In genomic region chr5:179610109-179610902, GRCh38 we compare ENCODE assay signal across 11 cellular contexts. TPM values are rescaled to one million over a fixed set of nuclear protein-coding genes. Genes with fewer than 3 reads are reported as not detected.
DNase-seq lines count a peak whose midpoint lies in the region; ATAC-seq and TF ChIP-seq lines count a peak whose summit lies in the region.
"Had no signal": no experiment of that assay in that cellular context is flagged by ENCODE, and none has a peak within 500 bp of the region (broad histone marks: within the 10 kb centered on the region; RNA-seq: fewer than 3 reads in every experiment).

No MANE protein-coding gene starts in this region.

- H3K4me3 Mint-ChIP-seq in activated naive CD8-positive, alpha-beta T cell treated with anti-CD3 and anti-CD28 coated beads for 36 hours: no peak overlapping the region

- H3K9me3 ChIP-seq in mucosa of stomach (ENCODE audit: control insufficient read depth, low read length) (no peaks in the 10 kb centered on the region), WERI-Rb-1 (ENCODE audit: severe bottlenecking) (no peaks in the 10 kb centered on the region)

- H3K9ac ChIP-seq in mucosa of stomach (ENCODE audit: low read length): peak overlapping the region; percentile 17

- intact Hi-C loops in Right ventricle myocardium superior (cut with DNase I) (loop anchor here (10.0 kb wide), 1 partner anchor 114 kb away; no protein-coding TSS in a partner anchor), cardiac septum (cut with DNase I) (no loop called here)

- TF ChIP-seq CTCF in WERI-Rb-1 (IDR thresholded peaks at IDR 0.05; ENCODE audit: low read depth, low read length): no peak

- no peak overlapping the region for H3K27ac ChIP-seq in WERI-Rb-1
- H3K27ac ChIP-seq: C4-2B had no signal

- H3K4me1 Mint-ChIP-seq in activated naive CD8-positive, alpha-beta T cell treated with anti-CD3 and anti-CD28 coated beads for 36 hours: peaks cover 34% of the 10 kb centered on the region

- H3K36me3 ChIP-seq in mucosa of stomach (ENCODE audit: control insufficient read depth, insufficient read depth, low read length) (peaks cover 40% of the 10 kb centered on the region), WERI-Rb-1 (peaks cover 48% of the 10 kb centered on the region)

- peak overlapping the region; percentile 36 for H3K27ac Mint-ChIP-seq in activated naive CD8-positive, alpha-beta T cell treated with anti-CD3 and anti-CD28 coated beads for 36 hours

- no peak overlapping the region for H3K4me3 ChIP-seq in mucosa of stomach (ENCODE audit: low read length)
- H3K4me3 ChIP-seq in WERI-Rb-1 (ENCODE audit: low read depth, low read length): no peak overlapping the region

- no peaks in the 10 kb centered on the region for H3K9me3 Mint-ChIP-seq in activated naive CD8-positive, alpha-beta T cell treated with anti-CD3 and anti-CD28 coated beads for 36 hours

- peaks cover 34% of the 10 kb centered on the region for H3K36me3 Mint-ChIP-seq in activated naive CD8-positive, alpha-beta T cell treated with anti-CD3 and anti-CD28 coated beads for 36 hours

- ATAC-seq in Right ventricle myocardium superior (ENCODE audit: poor library complexity) (peak; percentile 23), GM19035 (IDR thresholded peaks at IDR 0.05; ENCODE audit: unreplicated experiment) (no peak)
- no peak for ATAC-seq in activated CD4-positive, CD25-positive, alpha-beta regulatory T cell treated with anti-CD3 and anti-CD28 coated beads, Interleukin-2, amount 50 U/mL, for 24 hours
- ATAC-seq: stimulated activated naive CD8-positive, alpha-beta T cell treated with anti-CD3 and anti-CD28 coated beads, Interleukin-15, Interleukin-2, amounts not matched to agents 100 U/mL and 50 U/mL, for 24 hours had no signal

- no peak for DNase-seq in Right ventricle myocardium superior
- no peak for DNase-seq in cardiac septum (ENCODE audit: low spot score)
- DNase-seq in activated naive CD8-positive, alpha-beta T cell treated with anti-CD3 and anti-CD28 coated beads for 36 hours: no peak
- DNase-seq in WERI-Rb-1: no peak
- no peak for DNase-seq in NCI-H146 (lab: John Stamatoyannopoulos, UW)
- DNase-seq: NCI-H2227 treated with DMSO at 0.1 percent for 48 hours; stimulated activated naive CD8-positive, alpha-beta T cell treated with anti-CD3 and anti-CD28 coated beads, Interleukin-15, Interleukin-2, amounts not matched to agents 100 U/mL and 50 U/mL, for 24 hours had no signal

- H3K27me3 ChIP-seq in mucosa of stomach (ENCODE audit: control insufficient read depth, insufficient read depth, low read length) (no peaks in the 10 kb centered on the region), WERI-Rb-1 (ENCODE audit: insufficient read depth, low read depth, severe bottlenecking) (no peaks in the 10 kb centered on the region)

- H3K4me1 ChIP-seq in mucosa of stomach (ENCODE audit: control insufficient read depth, insufficient read depth, low read length): peaks cover 3% of the 10 kb centered on the region

- peaks cover 6% of the 10 kb centered on the region for H3K27me3 Mint-ChIP-seq in activated naive CD8-positive, alpha-beta T cell treated with anti-CD3 and anti-CD28 coated beads for 36 hours

RNA-seq across cellular contexts. Expression of gene HNRNPH1, which starts 13.2 kb away (rescaled TPM):
- 221 TPM for total RNA-seq in Right ventricle myocardium superior
- 222 TPM for total RNA-seq in cardiac septum
- 100 to 1,000 TPM; 840 to 912 TPM for total RNA-seq in activated naive CD8-positive, alpha-beta T cell treated with anti-CD3 and anti-CD28 coated beads for 36 hours

RNA-seq across cellular contexts. Expression of gene RUFY1, which starts 60.0 kb away (rescaled TPM):
- total RNA-seq in Right ventricle myocardium superior (20.5 TPM), cardiac septum (24.7 TPM)
- 10 to 100 TPM; 31.1 to 31.8 TPM for total RNA-seq in activated naive CD8-positive, alpha-beta T cell treated with anti-CD3 and anti-CD28 coated beads for 36 hours
